In genomic region chr5:139341187-139341688, GRCh38 we compare ENCODE assay signal across 2 cellular contexts.
TF ChIP-seq lines count a peak whose summit lies in the region.

No MANE protein-coding gene starts in this region.

TF ChIP-seq in A549, 52 proteins besides CTCF, POLR2A, EP300 and RAD21:
- TF ChIP-seq BHLHE40 (IDR thresholded peaks at IDR 0.05; ENCODE audit: low read depth, low read length) (peak; percentile 78; the same call in 1 of the 2 replicates), ZFP36 (IDR thresholded peaks at IDR 0.05; ENCODE audit: borderline replicate concordance, partially characterized antibody) (no peak), HOXB13 (CRISPR knock-in tag; IDR thresholded peaks at IDR 0.05; ENCODE audit: low read depth) (no peak), MAFK (IDR thresholded peaks at IDR 0.05; ENCODE audit: partially characterized antibody) (peak; percentile 3), CBX2 (IDR thresholded peaks at IDR 0.05; ENCODE audit: borderline replicate concordance, low read depth) (no peak)

TF ChIP-seq in K562, 482 proteins besides CTCF, POLR2A, EP300 and RAD21 (continues in another document):
- TF ChIP-seq ZC3H4 (CRISPR knock-in tag; IDR thresholded peaks at IDR 0.05; ENCODE audit: borderline replicate concordance) (no peak), MAX (CRISPR knock-in tag; IDR thresholded peaks at IDR 0.05) (no peak; the same call in 1 of the 2 replicates), GABPB2 (CRISPR knock-in tag; conservative IDR thresholded peaks at IDR 0.05) (no peak), TCFL5 (CRISPR knock-in tag; conservative IDR thresholded peaks at IDR 0.05) (no peak), THAP12 (CRISPR knock-in tag; IDR thresholded peaks at IDR 0.05) (no peak), ZBTB2 (IDR thresholded peaks at IDR 0.05) (peak; percentile 56; the same call in 1 of the 2 replicates), NKRF (IDR thresholded peaks at IDR 0.05; ENCODE audit: borderline replicate concordance) (peak; percentile 77; the same call in 1 of the 2 replicates), NCOA2 (IDR thresholded peaks at IDR 0.05; ENCODE audit: partially characterized antibody in 2 of 2) (no peak), ZNF431 (CRISPR knock-in tag; IDR thresholded peaks at IDR 0.05) (peak; percentile 59; the same call in 1 of the 2 replicates), HDAC2 (IDR thresholded peaks at IDR 0.05) (peak; percentile 53; the same call in 1 of the 2 replicates), SMC3 (conservative IDR thresholded peaks at IDR 0.05; ENCODE audit: insufficient read depth, low read depth, low read length) (no peak), MGA (IDR thresholded peaks at IDR 0.05) (0 out of 2 replicates have a peak, but pooled peaks have one; percentile 50), BACH1 (tag; IDR thresholded peaks at IDR 0.05) (no peak), TRIM28 (IDR thresholded peaks at IDR 0.05) (0 out of 2 replicates have a peak, but pooled peaks have one; percentile 12), MECOM (CRISPR knock-in tag; IDR thresholded peaks at IDR 0.05) (peak; percentile 74; the same call in 1 of the 2 replicates), PTBP1 (IDR thresholded peaks at IDR 0.05; ENCODE audit: low read depth, low read length) (no peak), NFE2 (IDR thresholded peaks at IDR 0.05; ENCODE audit: low read depth) (peak; percentile 20; the same call in 1 of the 2 replicates), NRF1 (conservative IDR thresholded peaks at IDR 0.05 in 1 of 2, IDR thresholded peaks at IDR 0.05 in 1 of 2) (peak; percentile 63 to 80; a peak in 2 of 4 replicates), MLLT1 (IDR thresholded peaks at IDR 0.05) (0 out of 4 replicates have a peak, but pooled peaks of 1 of the 2 experiments have one; percentile 51), NONO (IDR thresholded peaks at IDR 0.05; ENCODE audit: low read depth in 2 of 2, low read length in 1 of 2) (0 out of 4 replicates have a peak, but pooled peaks of 1 of the 2 experiments have one; percentile 13), CEBPG (CRISPR knock-in tag; IDR thresholded peaks at IDR 0.05) (peak; percentile 23; the same call in 1 of the 2 replicates), CEBPG (tag; conservative IDR thresholded peaks at IDR 0.05 in 1 of 2, IDR thresholded peaks at IDR 0.05 in 1 of 2) (no peak), FOXO4 (CRISPR knock-in tag; IDR thresholded peaks at IDR 0.05) (0 out of 2 replicates have a peak, but pooled peaks have one; percentile 32), CLOCK (CRISPR knock-in tag; IDR thresholded peaks at IDR 0.05; ENCODE audit: borderline replicate concordance) (no peak), EGR1 (conservative IDR thresholded peaks at IDR 0.05) (0 out of 2 replicates have a peak, but pooled peaks have one; percentile 73)
